14 cellular contexts compared by ENCODE assay signal in genomic region chr11:76805206-76805913, GRCh38. TPM values are rescaled to one million over a fixed set of nuclear protein-coding genes. Genes with fewer than 3 reads are reported as not detected.
DNase-seq lines count a peak whose midpoint lies in the region; ATAC-seq, FAIRE-seq and TF ChIP-seq lines count a peak whose summit lies in the region.
"Had no signal": no experiment of that assay in that cellular context is flagged by ENCODE, and none has a peak within 500 bp of the region (broad histone marks: within the 10 kb centered on the region; RNA-seq: fewer than 3 reads in every experiment).

No MANE protein-coding gene starts in this region.

- no peak for TF ChIP-seq POLR2A in K562 (conservative IDR thresholded peaks at IDR 0.05)

- CTCF ChIA-PET in K562 (lab: Yijun Ruan, JAX; ENCODE audit: low intra/inter-chr PET ratio): interaction anchor here (5.9 kb wide), 1 partner anchor 113 kb away, joined by 54 read pairs; no protein-coding TSS in a partner anchor

- in situ Hi-C loops in K562 (cut with MboI): no loop called here

- TF ChIP-seq CTCF in CD14-positive monocyte (IDR thresholded peaks at IDR 0.05) (no peak), K562 (IDR thresholded peaks at IDR 0.05 in 2 of 3, conservative IDR thresholded peaks at IDR 0.05 in 1 of 3; ENCODE audit: insufficient read depth in 2 of 3, low read depth in 1 of 3, low read length in 3 of 3) (no peak)

- no peak overlapping the region for H3K18ac ChIP-seq in neuronal stem cell (ENCODE audit: low read length)

- no peak overlapping the region for H3K27ac ChIP-seq in K562 (ENCODE audit: extremely low read depth, low read depth, low read length)
- no peak overlapping the region for H3K27ac ChIP-seq in neuronal stem cell (replicated peaks; ENCODE audit: low read length)
- H3K27ac ChIP-seq: prostate gland had no signal

- H4K20me1 ChIP-seq in K562 (replicated peaks; ENCODE audit: control insufficient read depth, insufficient read depth, low read length): no peaks in the 10 kb centered on the region

- H3K9me1 ChIP-seq in K562 (ENCODE audit: control insufficient read depth, insufficient read depth, low read length): no peaks in the 10 kb centered on the region

- ATAC-seq in K562 (peak; percentile 19), GM21825 (IDR thresholded peaks at IDR 0.05; ENCODE audit: unreplicated experiment) (no peak)
- ATAC-seq: HCT116 had no signal

- peak; percentile 51 for FAIRE-seq in K562 (lab: Jason Lieb, UNC)

- H2BK120ac ChIP-seq in neuronal stem cell (ENCODE audit: low read depth, low read length): no peak overlapping the region

- peak overlapping the region; percentile 62 for H2AK5ac ChIP-seq in neuronal stem cell (ENCODE audit: low read depth, low read length)

- H2AFZ ChIP-seq in K562 (ENCODE audit: low read depth, low read length): peak overlapping the region; percentile 35; the same call in 1 of the 2 replicates
- H2AFZ ChIP-seq in neuronal stem cell (ENCODE audit: low read length): no peak overlapping the region

- peak; percentile 36 for DNase-seq in CD14-positive monocyte (ENCODE audit: low spot score)
- DNase-seq in OCI-M1 (lab: John Stamatoyannopoulos, UW): peak; percentile 63
- peak in 3 of 4 experiments; percentile 40 to 51 (median 50) for DNase-seq in K562 (ENCODE audit: extremely low read depth in 1 of 4, low spot score in 3 of 4)
- no peak for DNase-seq in neuronal stem cell (ENCODE audit: low spot score)
- DNase-seq in NCI-H345 (lab: John Stamatoyannopoulos, UW): no peak
- no peak for DNase-seq in NCI-H526 (lab: John Stamatoyannopoulos, UW)
- DNase-seq in NCI-H1105 (lab: John Stamatoyannopoulos, UW): no peak
- DNase-seq: Calu3; effector memory CD4-positive, alpha-beta T cell; NCI-H1694 treated with DMSO at 0.1 percent for 48 hours; SHP77 had no signal

- H3K9me3 ChIP-seq in K562 (replicated peaks; ENCODE audit: control insufficient read depth, insufficient read depth, low read depth, low read length) (no peaks in the 10 kb centered on the region), neuronal stem cell (replicated peaks in 1 of 2; ENCODE audit: control insufficient read depth in 2 of 2, insufficient read depth in 1 of 2, low read depth in 1 of 2, low read length in 2 of 2) (peaks cover 0 to 2% of the 10 kb centered on the region in 2 donors)
- H3K9me3 ChIP-seq: prostate gland had no signal

- no peak overlapping the region for H3K14ac ChIP-seq in neuronal stem cell (ENCODE audit: low read length)

- POLR2A ChIA-PET in K562 (lab: Yijun Ruan, JAX): interaction anchor here (0.7 to 1.5 kb wide), 3 partner anchors 11 to 70 kb away, joined by 3 to 6 read pairs (median 3); no protein-coding TSS in a partner anchor

- H3K36me3 ChIP-seq in K562 (ENCODE audit: control insufficient read depth, insufficient read depth, low read length) (no peaks in the 10 kb centered on the region), neuronal stem cell (replicated peaks in 1 of 2; ENCODE audit: control insufficient read depth in 2 of 2, insufficient read depth in 2 of 2, low read length in 2 of 2) (no peaks in the 10 kb centered on the region)
- H3K36me3 ChIP-seq: prostate gland had no signal

- 28% methylated on average over 8 of the region's 8 CpGs for WGBS in K562 (ENCODE audit: insufficient coverage, low coverage, missing lambda C conversion rate)
- no CpG with 5 or more reads among the region's 8 CpGs for WGBS in neuronal stem cell (ENCODE audit: extremely low coverage in 2 of 2, insufficient read length in 2 of 2, insufficient replicate concordance in 1 of 2), 2 donors

- no peak overlapping the region for H4K8ac ChIP-seq in neuronal stem cell (ENCODE audit: low read depth, low read length)

- BruUV-seq in K562 (replicated peaks; lab: Mats Ljungman, UMichigan): no TSS peak

- peaks cover 10 to 43% (median 23%) of the 10 kb centered on the region in 3 donors for H3K27me3 Mint-ChIP-seq in CD14-positive monocyte (ENCODE audit: low read depth in 3 of 3)

- no peak overlapping the region for H2BK12ac ChIP-seq in neuronal stem cell (ENCODE audit: low read length)

- H2BK5ac ChIP-seq in neuronal stem cell (ENCODE audit: low read length): no peak overlapping the region

- H3K27me3 ChIP-seq in K562 (ENCODE audit: control insufficient read depth in 2 of 2, insufficient read depth in 2 of 2, low read length in 2 of 2) (no peaks in the 10 kb centered on the region), neuronal stem cell (ENCODE audit: control insufficient read depth in 3 of 3, insufficient read depth in 3 of 3, low read depth in 1 of 3, low read length in 3 of 3) (no peaks in the 10 kb centered on the region)

- H3K9me3 Mint-ChIP-seq in CD14-positive monocyte: no peaks in the 10 kb centered on the region

- H3K23ac ChIP-seq in neuronal stem cell (ENCODE audit: low read depth, low read length, poor library complexity): no peak overlapping the region

- no peak for TF ChIP-seq RAD21 in K562 (CRISPR knock-in tag; conservative IDR thresholded peaks at IDR 0.05 in 1 of 2, IDR thresholded peaks at IDR 0.05 in 1 of 2)

- no peak overlapping the region for H3K4ac ChIP-seq in neuronal stem cell (ENCODE audit: low read length)

- peaks cover 10 to 20% of the 10 kb centered on the region in 2 experiments; a peak in 4 of 5 replicates for H3K4me1 ChIP-seq in K562 (replicated peaks in 1 of 2; ENCODE audit: control insufficient read depth in 2 of 2, insufficient read depth in 2 of 2, low read length in 2 of 2)
- peaks cover 8 to 17% of the 10 kb centered on the region in 2 donors for H3K4me1 ChIP-seq in neuronal stem cell (ENCODE audit: control insufficient read depth in 2 of 2, insufficient read depth in 1 of 2, low read depth in 1 of 2, low read length in 2 of 2)

- no peak overlapping the region for H2BK15ac ChIP-seq in neuronal stem cell (ENCODE audit: low read length)

- peaks cover 9% of the 10 kb centered on the region for H3K4me1 Mint-ChIP-seq in CD14-positive monocyte

- no peak overlapping the region for H3K4me3 Mint-ChIP-seq in CD14-positive monocyte

- no peaks in the 10 kb centered on the region for H3K79me2 ChIP-seq in K562 (ENCODE audit: control insufficient read depth, insufficient read depth, low read length)

- H3K36me3 Mint-ChIP-seq in CD14-positive monocyte: no peaks in the 10 kb centered on the region

- no peaks in the 10 kb centered on the region for H3K79me1 ChIP-seq in neuronal stem cell (ENCODE audit: low read depth, low read length)

- peak overlapping the region in 1 of 2 experiments; percentile 63; a peak in 1 of 4 replicates for H3K9ac ChIP-seq in K562 (ENCODE audit: insufficient read depth in 1 of 2, low read depth in 2 of 2, low read length in 2 of 2)
- H3K9ac ChIP-seq in neuronal stem cell (ENCODE audit: low read depth, low read length, poor library complexity): no peak overlapping the region

- intact Hi-C loops in CD14-positive monocyte (cut with micrococcal nuclease): loop anchor here in 1 of 2 donors (5.0 kb wide), 1 partner anchor 112 kb away; no protein-coding TSS in a partner anchor
- intact Hi-C loops in K562 (cut with micrococcal nuclease): loop anchor here (5.0 kb wide), 1 partner anchor 242 kb away; no protein-coding TSS in a partner anchor

- H3K27ac Mint-ChIP-seq in CD14-positive monocyte: peak overlapping the region in 1 of 7 donors; percentile 63

- H3K4me3 ChIP-seq in K562: no peak overlapping the region
- no peak overlapping the region for H3K4me3 ChIP-seq in neuronal stem cell (ENCODE audit: low read length in 2 of 2)
- H3K4me3 ChIP-seq: prostate gland had no signal

- H3K4me2 ChIP-seq in K562 (ENCODE audit: insufficient read depth, low read length) (no peak overlapping the region), neuronal stem cell (ENCODE audit: insufficient read depth, low read length, poor library complexity, severe bottlenecking) (no peak overlapping the region)

- no peak for TF ChIP-seq EP300 in K562 (IDR thresholded peaks at IDR 0.05; ENCODE audit: low read length)

- H4K91ac ChIP-seq in neuronal stem cell (ENCODE audit: low read depth, low read length, poor library complexity): no peak overlapping the region

RNA-seq across cellular contexts. Expression of gene TSKU, which starts 22.2 kb away (rescaled TPM):
- polyA plus RNA-seq in CD14-positive monocyte (not detected), K562 (2011; rRNA removed) (10.1 and 13.8 TPM in 2 replicates), K562 (2014; fragmentation: Illumina TruSeq; extraction: Trizol) (8.4 and 12.1 TPM in 2 replicates), K562 (2014; fragmentation: Nextera tagmentation; extraction: Ambion mirVana) (1 to 10 TPM in 1 of 2 experiments, under 1 TPM in 1; 0.60 to 1.0 TPM), K562 (2014; rRNA removed) (9.1 and 12.3 TPM in 2 replicates)
- total RNA-seq in K562 (2011; cell fraction: chromatin; rRNA removed; ENCODE audit: low replicate concordance): 11.1 and 28.4 TPM in 2 replicates
- total RNA-seq in K562 (2011; cell fraction: nucleolus; rRNA removed): 25.8 and 29.7 TPM in 2 replicates
- 21.8 and 26.4 TPM in 2 replicates for total RNA-seq in K562 (2011; cell fraction: nucleoplasm; rRNA removed)
- total RNA-seq in K562 (2014; rRNA removed) (8.4 and 14.1 TPM in 2 replicates), K562 (2014; rRNA removed; fragmentation: Illumina TruSeq; extraction: Trizol) (3.3 and 4.2 TPM in 2 replicates), K562 (2015; rRNA removed; fragmentation: Illumina TruSeq; extraction: Trizol) (6.6 and 6.8 TPM in 2 replicates), K562 (2021) (11.9 and 14.1 TPM in 2 replicates)
- 13.9 and 37.3 TPM in 2 replicates for polyA plus RNA-seq in K562 (2011; cell fraction: cytosol; rRNA removed)
- polyA plus RNA-seq in K562 (2011; cell fraction: nucleus; rRNA removed): 7.1 and 14.0 TPM in 2 replicates
- polyA plus RNA-seq in K562 (2012): 11.1 and 12.1 TPM in 2 replicates
- 7.3 and 10.2 TPM in 2 replicates for polyA minus RNA-seq in K562 (2011; rRNA and poly(A)+ RNA removed)
- polyA minus RNA-seq in K562 (2011; cell fraction: cytosol; rRNA and poly(A)+ RNA removed): 11.4 and 12.7 TPM in 2 replicates
- 12.3 and 13.4 TPM in 2 replicates for polyA minus RNA-seq in K562 (2011; cell fraction: nucleus; rRNA and poly(A)+ RNA removed)
- 12.1 TPM for polyA plus RNA-seq in neuronal stem cell (2013, experiment 1 of 2)
- 11.9 TPM for polyA plus RNA-seq in neuronal stem cell (2013, experiment 2 of 2)

RNA-seq across cellular contexts. Expression of gene ACER3, which starts 55.4 kb away (rescaled TPM):
- polyA plus RNA-seq in CD14-positive monocyte (10 to 100 TPM; 22.9 to 45.4 TPM), K562 (2011; rRNA removed) (18.7 and 23.8 TPM in 2 replicates), K562 (2014; fragmentation: Illumina TruSeq; extraction: Trizol) (8.2 and 11.3 TPM in 2 replicates), K562 (2014; fragmentation: Nextera tagmentation; extraction: Ambion mirVana) (1 to 10 TPM; 2.0 to 3.0 TPM), K562 (2014; rRNA removed) (6.1 and 6.2 TPM in 2 replicates)
- total RNA-seq in K562 (2011; cell fraction: chromatin; rRNA removed; ENCODE audit: low replicate concordance): 28.7 and 32.1 TPM in 2 replicates
- 16.7 and 18.3 TPM in 2 replicates for total RNA-seq in K562 (2011; cell fraction: nucleolus; rRNA removed)
- 17.2 and 24.5 TPM in 2 replicates for total RNA-seq in K562 (2011; cell fraction: nucleoplasm; rRNA removed)
- total RNA-seq in K562 (2014; rRNA removed) (5.6 and 7.5 TPM in 2 replicates), K562 (2014; rRNA removed; fragmentation: Illumina TruSeq; extraction: Trizol) (9.5 and 13.3 TPM in 2 replicates), K562 (2015; rRNA removed; fragmentation: Illumina TruSeq; extraction: Trizol) (8.6 and 10.3 TPM in 2 replicates), K562 (2021) (10.5 and 13.1 TPM in 2 replicates)
- 6.5 and 9.3 TPM in 2 replicates for polyA plus RNA-seq in K562 (2011; cell fraction: cytosol; rRNA removed)
- polyA plus RNA-seq in K562 (2011; cell fraction: nucleus; rRNA removed): 11.8 and 12.2 TPM in 2 replicates
- polyA plus RNA-seq in K562 (2012): 6.9 and 7.1 TPM in 2 replicates
- 21.6 and 23.6 TPM in 2 replicates for polyA minus RNA-seq in K562 (2011; rRNA and poly(A)+ RNA removed)
- polyA minus RNA-seq in K562 (2011; cell fraction: cytosol; rRNA and poly(A)+ RNA removed): 5.0 and 5.7 TPM in 2 replicates
- 14.5 and 14.7 TPM in 2 replicates for polyA minus RNA-seq in K562 (2011; cell fraction: nucleus; rRNA and poly(A)+ RNA removed)
- polyA plus RNA-seq in neuronal stem cell (2013, experiment 1 of 2): 7.2 TPM
- 8.0 TPM for polyA plus RNA-seq in neuronal stem cell (2013, experiment 2 of 2)

Comparison
In these comparisons a context has a peak if more than half of its experiments do, and no peak if none do; other contexts are left out.
1. DNase-seq: peak in CD14-positive monocyte (single experiment), OCI-M1 (single experiment) and K562 (3 of 4); none in neuronal stem cell (single experiment), NCI-H345 (single experiment), NCI-H526 (0 of 2) and NCI-H1105 (single experiment).